In genomic region chr7:143396625-143397556, GRCh38 we compare ENCODE assay signal across 1 cellular context.
TF ChIP-seq lines count a peak whose summit lies in the region.

No MANE protein-coding gene starts in this region.

TF ChIP-seq in A549, 52 proteins besides CTCF, POLR2A, EP300 and RAD21:
- TF ChIP-seq HEYL (CRISPR knock-in tag; IDR thresholded peaks at IDR 0.05) = no peak
- no peak for TF ChIP-seq ATOH8 (CRISPR knock-in tag; IDR thresholded peaks at IDR 0.05; ENCODE audit: low read depth)
- no peak for TF ChIP-seq CEBPB (IDR thresholded peaks at IDR 0.05)
- no peak for TF ChIP-seq RNF2 (IDR thresholded peaks at IDR 0.05; ENCODE audit: borderline replicate concordance, low read depth)
- no peak for TF ChIP-seq ZSCAN20 (CRISPR knock-in tag; IDR thresholded peaks at IDR 0.05)
- TF ChIP-seq JUNB (IDR thresholded peaks at IDR 0.05) = no peak
- no peak for TF ChIP-seq USF2 (IDR thresholded peaks at IDR 0.05)
- no peak for TF ChIP-seq NR3C1 (IDR thresholded peaks at IDR 0.05)
- TF ChIP-seq REST (IDR thresholded peaks at IDR 0.05) = no peak
TF ChIP-seq in A549: peak in this region for 0.
